In genomic region chr6:169828176-169828575, GRCh38 we compare ENCODE assay signal across 12 cellular contexts.
DNase-seq lines count a peak whose midpoint lies in the region; TF ChIP-seq lines count a peak whose summit lies in the region.
"Had no signal": no experiment of that assay in that cellular context is flagged by ENCODE, and none has a peak within 500 bp of the region (broad histone marks: within the 10 kb centered on the region; RNA-seq: fewer than 3 reads in every experiment).

No MANE protein-coding gene starts in this region.

- H3K4me1 ChIP-seq in neuronal stem cell (ENCODE audit: control insufficient read depth in 2 of 2, insufficient read depth in 1 of 2, low read depth in 1 of 2, low read length in 2 of 2) (peaks cover 4 to 6% of the 10 kb centered on the region in 2 donors), prostate gland (replicated peaks) (no peaks in the 10 kb centered on the region)
- H3K4me1 ChIP-seq: HAP-1 had no signal

- H2BK5ac ChIP-seq in neuronal stem cell (ENCODE audit: low read length): no peak overlapping the region

- no peak overlapping the region for H3K23ac ChIP-seq in neuronal stem cell (ENCODE audit: low read depth, low read length, poor library complexity)

- WGBS in neuronal stem cell (ENCODE audit: extremely low coverage in 2 of 2, insufficient read length in 2 of 2, insufficient replicate concordance in 1 of 2), 2 donors: no CpG with 5 or more reads among the region's 13 CpGs
- 78% methylated on average over 13 of the region's 13 CpGs for WGBS in prostate gland

- H3K4ac ChIP-seq in neuronal stem cell (ENCODE audit: low read length): no peak overlapping the region

- H3K36me3 ChIP-seq in neuronal stem cell (replicated peaks in 1 of 2; ENCODE audit: control insufficient read depth in 2 of 2, insufficient read depth in 2 of 2, low read length in 2 of 2) (no peaks in the 10 kb centered on the region), prostate gland (no peaks in the 10 kb centered on the region)
- H3K36me3 ChIP-seq: HAP-1 had no signal

- peak overlapping the region; percentile 1 for H2AK5ac ChIP-seq in neuronal stem cell (ENCODE audit: low read depth, low read length)

- H3K9ac ChIP-seq in neuronal stem cell (ENCODE audit: low read depth, low read length, poor library complexity): no peak overlapping the region

- no peak overlapping the region for H2AFZ ChIP-seq in neuronal stem cell (ENCODE audit: low read length)

- H3K9me3 ChIP-seq in neuronal stem cell (replicated peaks in 1 of 2; ENCODE audit: control insufficient read depth in 2 of 2, insufficient read depth in 1 of 2, low read depth in 1 of 2, low read length in 2 of 2): peaks cover 0 to 6% of the 10 kb centered on the region in 2 donors
- H3K9me3 ChIP-seq in prostate gland: no peaks in the 10 kb centered on the region

- no peak overlapping the region for H3K14ac ChIP-seq in neuronal stem cell (ENCODE audit: low read length)

- H3K27me3 ChIP-seq in neuronal stem cell (ENCODE audit: control insufficient read depth in 3 of 3, insufficient read depth in 3 of 3, low read depth in 1 of 3, low read length in 3 of 3) (peaks cover 0 to 13% (median 2%) of the 10 kb centered on the region in 3 experiments), prostate gland (replicated peaks; ENCODE audit: insufficient read depth) (no peaks in the 10 kb centered on the region)

- TF ChIP-seq POLR2A in prostate gland (IDR thresholded peaks at IDR 0.05): no peak

- intact Hi-C loops in prostate gland (cut with DNase I): no loop called here

- H3K18ac ChIP-seq in neuronal stem cell (ENCODE audit: low read length): peak overlapping the region; percentile 75

- H3K79me1 ChIP-seq in neuronal stem cell (ENCODE audit: low read depth, low read length): no peaks in the 10 kb centered on the region

- no peak overlapping the region for H4K8ac ChIP-seq in neuronal stem cell (ENCODE audit: low read depth, low read length)

- peak; percentile 47 for DNase-seq in activated CD8-positive, alpha-beta memory T cell treated with anti-CD3 and anti-CD28 coated beads for 24 hours
- no peak for DNase-seq in activated CD8-positive, alpha-beta memory T cell treated with anti-CD3 and anti-CD28 coated beads, Interleukin-2, amount 50 U/mL, for 4 hours
- DNase-seq in ecto neural progenitor cell (ENCODE audit: low spot score): peak; percentile 43
- no peak for DNase-seq in neuronal stem cell (ENCODE audit: low spot score)
- no peak for DNase-seq in anterior cingulate cortex (lab: John Stamatoyannopoulos, UW)
- DNase-seq in activated effector memory CD4-positive, alpha-beta T cell treated with Interleukin-2 at 50 U/mL for 16 hours: no peak
- no peak for DNase-seq in prostate gland (ENCODE audit: low spot score)
- DNase-seq: GDM1, NCI-H1092 treated with DMSO at 0.1 percent for 48 hours, NCI-H2081, NCI-H446 treated with DMSO at 0.1 percent for 48 hours had no signal

- H3K4me3 ChIP-seq in neuronal stem cell (ENCODE audit: low read length in 2 of 2) (no peak overlapping the region), prostate gland (no peak overlapping the region)
- H3K4me3 ChIP-seq: HAP-1 had no signal

- no peak overlapping the region for H2BK120ac ChIP-seq in neuronal stem cell (ENCODE audit: low read depth, low read length)

- H4K91ac ChIP-seq in neuronal stem cell (ENCODE audit: low read depth, low read length, poor library complexity): no peak overlapping the region

- no peak overlapping the region for H3K4me2 ChIP-seq in neuronal stem cell (ENCODE audit: insufficient read depth, low read length, poor library complexity, severe bottlenecking)

- H2BK15ac ChIP-seq in neuronal stem cell (ENCODE audit: low read length): no peak overlapping the region

- H3K27ac ChIP-seq in neuronal stem cell (replicated peaks; ENCODE audit: low read length): no peak overlapping the region
- no peak overlapping the region for H3K27ac ChIP-seq in prostate gland

- no peak for TF ChIP-seq CTCF in prostate gland (IDR thresholded peaks at IDR 0.05)

- H2BK12ac ChIP-seq in neuronal stem cell (ENCODE audit: low read length): no peak overlapping the region

Comparison
In these comparisons a context has a peak if more than half of its experiments do, and no peak if none do; other contexts are left out.
1. DNase-seq: peak in activated CD8-positive, alpha-beta memory T cell treated with anti-CD3 and anti-CD28 coated beads for 24 hours (single experiment) and ecto neural progenitor cell (single experiment); none in activated CD8-positive, alpha-beta memory T cell treated with anti-CD3 and anti-CD28 coated beads, Interleukin-2, amount 50 U/mL, for 4 hours (single experiment), neuronal stem cell (single experiment), anterior cingulate cortex (0 of 58), activated effector memory CD4-positive, alpha-beta T cell treated with Interleukin-2 at 50 U/mL for 16 hours (single experiment) and prostate gland (single experiment).